ENCODE assay signal across 27 cellular contexts in genomic region chr9:26244661-26245060, GRCh38.
"Had no signal": no experiment of that assay in that cellular context is flagged by ENCODE, and none has a peak within 500 bp of the region (broad histone marks: within the 10 kb centered on the region; RNA-seq: fewer than 3 reads in every experiment).

No MANE protein-coding gene starts in this region.

- ATAC-seq: esophagus mucosa; gastrocnemius medialis; heart left ventricle; left lobe of liver; naive thymus-derived CD4-positive, alpha-beta T cell; psoas muscle; right cardiac atrium; stimulated activated memory B cell treated with anti-CD40 and anti-IgM and Interleukin-4, amounts not matched to agents 10 μg/mL and 1 μg/mL and 100 μg/mL, for 72 hours; stimulated activated naive CD8-positive, alpha-beta T cell treated with anti-CD3 and anti-CD28 coated beads, Interleukin-15, Interleukin-2, amounts not matched to agents 100 U/mL and 50 U/mL, for 24 hours had no signal

- H3K4me1 Mint-ChIP-seq: memory B cell; naive thymus-derived CD4-positive, alpha-beta T cell; stimulated activated memory B cell treated with anti-CD40 and anti-IgM and Interleukin-4, amounts not matched to agents 10 μg/mL and 1 μg/mL and 100 μg/mL, for 72 hours had no signal

- H3K36me3 ChIP-seq: gastrocnemius medialis, heart left ventricle, ovary, spleen, thoracic aorta, tibial nerve, upper lobe of left lung had no signal

- H2AFZ ChIP-seq: hepatocyte had no signal

- FAIRE-seq: urothelium cell line had no signal

- H3K4me2 ChIP-seq: hepatocyte had no signal

- H3K27ac ChIP-seq: coronary artery, epithelial cell of prostate, gastrocnemius medialis, heart left ventricle, hepatocyte, ovary, psoas muscle, skin epidermis, spleen, thoracic aorta, tibial nerve, upper lobe of left lung had no signal

- H3K27me3 ChIP-seq: gastrocnemius medialis, heart left ventricle, hepatocyte, ovary, spleen, tibial nerve, upper lobe of left lung had no signal

- H3K9me3 ChIP-seq: gastrocnemius medialis, heart left ventricle, ovary, psoas muscle, thoracic aorta, tibial nerve, upper lobe of left lung had no signal

- H3K4me3 ChIP-seq: coronary artery, gastrocnemius medialis, heart left ventricle, hepatocyte, lung, ovary, psoas muscle, skin epidermis, spleen, thoracic aorta, tibial nerve, upper lobe of left lung had no signal

- H3K4me1 ChIP-seq: gastrocnemius medialis, heart left ventricle, psoas muscle, spleen, tibial nerve, upper lobe of left lung had no signal

- H3K4me3 Mint-ChIP-seq: memory B cell; mesothelial cell of epicardium; naive thymus-derived CD4-positive, alpha-beta T cell; nephron progenitor cell; stimulated activated memory B cell treated with anti-CD40 and anti-IgM and Interleukin-4, amounts not matched to agents 10 μg/mL and 1 μg/mL and 100 μg/mL, for 72 hours had no signal

- H3K27ac Mint-ChIP-seq: memory B cell; mesothelial cell of epicardium; naive thymus-derived CD4-positive, alpha-beta T cell; nephron progenitor cell; stimulated activated memory B cell treated with anti-CD40 and anti-IgM and Interleukin-4, amounts not matched to agents 10 μg/mL and 1 μg/mL and 100 μg/mL, for 72 hours had no signal

- DNase-seq: gastrocnemius medialis; heart left ventricle; kidney; naive thymus-derived CD4-positive, alpha-beta T cell; nephron progenitor cell; nucleus accumbens; ovary; posterior cingulate gyrus; psoas muscle; right cardiac atrium; spleen; stimulated activated CD4-positive, alpha-beta T cell treated with anti-CD3 and anti-CD28 coated beads, Interleukin-4, amount 100 ng/mL, for 4 hours; stimulated activated naive CD8-positive, alpha-beta T cell treated with anti-CD3 and anti-CD28 coated beads, Interleukin-15, Interleukin-2, amounts not matched to agents 100 U/mL and 50 U/mL, for 24 hours; upper lobe of left lung had no signal

- H3K36me3 Mint-ChIP-seq: memory B cell; mesothelial cell of epicardium; stimulated activated memory B cell treated with anti-CD40 and anti-IgM and Interleukin-4, amounts not matched to agents 10 μg/mL and 1 μg/mL and 100 μg/mL, for 72 hours had no signal

- H3K79me2 ChIP-seq: hepatocyte had no signal

- H3K27me3 Mint-ChIP-seq: memory B cell; naive thymus-derived CD4-positive, alpha-beta T cell; stimulated activated memory B cell treated with anti-CD40 and anti-IgM and Interleukin-4, amounts not matched to agents 10 μg/mL and 1 μg/mL and 100 μg/mL, for 72 hours had no signal
